ENCODE assay signal across 25 cellular contexts in genomic region chr1:210826686-210827085, GRCh38.
"Had no signal": no experiment of that assay in that cellular context is flagged by ENCODE, and none has a peak within 500 bp of the region (broad histone marks: within the 10 kb centered on the region; RNA-seq: fewer than 3 reads in every experiment).

No MANE protein-coding gene starts in this region.

- DNase-seq: natural killer cell; occipital lobe; ovary; posterior cingulate gyrus; psoas muscle; right cardiac atrium; right lobe of liver; sigmoid colon; small intestine; stimulated activated CD4-positive, alpha-beta T cell treated with anti-CD3 and anti-CD28 coated beads, Interleukin-15, amount 100 ng/mL, for 24 hours; stimulated activated CD4-positive, alpha-beta T cell treated with anti-CD3 and anti-CD28 coated beads, Interleukin-2, amount 100 ng/mL, for 24 hours; stimulated activated CD4-positive, alpha-beta T cell treated with anti-CD3 and anti-CD28 coated beads, Interleukin-2, amount 100 ng/mL, for 48 hours; stimulated activated CD4-positive, alpha-beta T cell treated with anti-CD3 and anti-CD28 coated beads, Interleukin-4, amount 100 ng/mL, for 24 hours; stimulated activated naive CD4-positive, alpha-beta T cell; stimulated activated naive CD8-positive, alpha-beta T cell treated with anti-CD3 and anti-CD28 coated beads, Interleukin-15, amount 100 ng/mL, for 72 hours; stimulated activated naive CD8-positive, alpha-beta T cell treated with anti-CD3 and anti-CD28 coated beads, Interleukin-15, Interleukin-2, amounts not matched to agents 100 U/mL and 50 U/mL, for 24 hours; testis; tibial artery; transverse colon; upper lobe of right lung; uterus had no signal

- ATAC-seq: natural killer cell; psoas muscle; right cardiac atrium; right lobe of liver; stimulated activated memory B cell treated with anti-CD40 and anti-IgM and Interleukin-4, amounts not matched to agents 10 μg/mL and 1 μg/mL and 100 μg/mL, for 72 hours; stimulated activated naive CD8-positive, alpha-beta T cell treated with anti-CD3 and anti-CD28 coated beads, Interleukin-15, amount 100 ng/mL, for 72 hours; stimulated activated naive CD8-positive, alpha-beta T cell treated with anti-CD3 and anti-CD28 coated beads, Interleukin-15, Interleukin-2, amounts not matched to agents 100 U/mL and 50 U/mL, for 24 hours; upper lobe of right lung had no signal

- FAIRE-seq: small intestine had no signal

- H3K27ac ChIP-seq: neural progenitor cell, ovary, parathyroid adenoma, psoas muscle, right lobe of liver, sigmoid colon, suprapubic skin, testis, tibial artery, transverse colon, upper lobe of right lung, uterus had no signal
